In the genomic region with DNA sequence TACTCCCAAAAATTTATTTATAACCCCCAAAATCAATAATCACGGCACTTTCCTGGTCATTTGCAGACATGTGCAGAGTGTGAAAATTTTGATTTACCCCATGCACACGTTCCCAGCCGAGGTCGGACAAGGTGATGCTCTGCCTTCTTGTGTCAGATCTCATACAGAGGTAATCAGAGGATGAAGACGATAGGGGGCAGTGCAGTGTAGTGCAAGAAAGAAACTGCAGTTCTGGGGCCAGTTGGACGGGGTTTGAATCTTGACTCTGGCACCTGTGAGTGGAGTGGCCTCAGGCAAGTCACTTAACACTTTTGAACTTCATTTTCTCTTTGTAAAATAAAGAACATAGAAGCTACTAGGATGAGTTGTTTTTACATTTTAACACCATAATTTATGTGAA, we compare ENCODE assay signal across 9 cellular contexts.
DNase-seq lines count a peak whose midpoint lies in the region; ATAC-seq and TF ChIP-seq lines count a peak whose summit lies in the region.
"Had no signal": no experiment of that assay in that cellular context is flagged by ENCODE, and none has a peak within 500 bp of the region (broad histone marks: within the 10 kb centered on the region; RNA-seq: fewer than 3 reads in every experiment).

No MANE protein-coding gene starts in this region.

- peaks cover 8% of the 10 kb centered on the region for H3K27me3 Mint-ChIP-seq in activated T-helper 1 cell treated with anti-CD3 and anti-CD28 coated beads, Interleukin-12 subunit alpha, Interleukin-12 subunit beta, Interleukin-2, Interleukin-4 antibody, amounts not matched to agents 30 ng/mL and 10 ng/mL and 1 ng/mL, durations not matched to agents 14 hours and 24 hours and 36 hours (ENCODE audit: insufficient read depth)

- H3K27me3 ChIP-seq in left ventricle myocardium inferior (ENCODE audit: low read depth): no peaks in the 10 kb centered on the region

- H3K27ac ChIP-seq in left ventricle myocardium inferior (replicated peaks): no peak overlapping the region

- ATAC-seq in GM18868 (IDR thresholded peaks at IDR 0.05; ENCODE audit: unreplicated experiment): peak; percentile 56
- ATAC-seq in stimulated activated effector memory CD8-positive, alpha-beta T cell treated with anti-CD3 and anti-CD28 coated beads, Interleukin-12 subunit alpha, Interleukin-12 subunit beta, amount 100 ng/mL, for 72 hours: peak; percentile 46
- no peak for ATAC-seq in HG03565 (IDR thresholded peaks at IDR 0.05; ENCODE audit: unreplicated experiment)

- no peak overlapping the region for H3K4me3 Mint-ChIP-seq in activated T-helper 1 cell treated with anti-CD3 and anti-CD28 coated beads, Interleukin-12 subunit alpha, Interleukin-12 subunit beta, Interleukin-2, Interleukin-4 antibody, amounts not matched to agents 30 ng/mL and 10 ng/mL and 1 ng/mL, durations not matched to agents 14 hours and 24 hours and 36 hours
- H3K4me3 Mint-ChIP-seq in stimulated activated effector memory CD8-positive, alpha-beta T cell treated with anti-CD3 and anti-CD28 coated beads, Interleukin-12 subunit alpha, Interleukin-12 subunit beta, amount 100 ng/mL, for 72 hours: no peak overlapping the region
- H3K4me3 Mint-ChIP-seq: stimulated activated naive CD8-positive, alpha-beta T cell treated with anti-CD3 and anti-CD28 coated beads, Interleukin-15, Interleukin-2, amounts not matched to agents 100 ng/mL and 50 ng/mL, for 24 hours had no signal

- H3K9me3 Mint-ChIP-seq in activated T-helper 1 cell treated with anti-CD3 and anti-CD28 coated beads, Interleukin-12 subunit alpha, Interleukin-12 subunit beta, Interleukin-2, Interleukin-4 antibody, amounts not matched to agents 30 ng/mL and 10 ng/mL and 1 ng/mL, durations not matched to agents 14 hours and 24 hours and 36 hours: no peaks in the 10 kb centered on the region
- H3K9me3 Mint-ChIP-seq in stimulated activated effector memory CD8-positive, alpha-beta T cell treated with anti-CD3 and anti-CD28 coated beads, Interleukin-12 subunit alpha, Interleukin-12 subunit beta, amount 100 ng/mL, for 72 hours: no peaks in the 10 kb centered on the region
- H3K9me3 Mint-ChIP-seq: stimulated activated naive CD8-positive, alpha-beta T cell treated with anti-CD3 and anti-CD28 coated beads, Interleukin-15, Interleukin-2, amounts not matched to agents 100 ng/mL and 50 ng/mL, for 24 hours had no signal

- H3K27ac Mint-ChIP-seq in activated T-helper 1 cell treated with anti-CD3 and anti-CD28 coated beads, Interleukin-12 subunit alpha, Interleukin-12 subunit beta, Interleukin-2, Interleukin-4 antibody, amounts not matched to agents 30 ng/mL and 10 ng/mL and 1 ng/mL, durations not matched to agents 14 hours and 24 hours and 36 hours: no peak overlapping the region
- no peak overlapping the region for H3K27ac Mint-ChIP-seq in stimulated activated effector memory CD8-positive, alpha-beta T cell treated with anti-CD3 and anti-CD28 coated beads, Interleukin-12 subunit alpha, Interleukin-12 subunit beta, amount 100 ng/mL, for 72 hours
- H3K27ac Mint-ChIP-seq: stimulated activated naive CD8-positive, alpha-beta T cell treated with anti-CD3 and anti-CD28 coated beads, Interleukin-15, Interleukin-2, amounts not matched to agents 100 ng/mL and 50 ng/mL, for 24 hours had no signal

- intact Hi-C loops in activated T-helper 1 cell treated with anti-CD3 and anti-CD28 coated beads, Interleukin-12 subunit alpha, Interleukin-12 subunit beta, Interleukin-2, Interleukin-4 antibody, amounts not matched to agents 30 ng/mL and 10 ng/mL and 1 ng/mL, durations not matched to agents 14 hours and 24 hours and 36 hours (cut with micrococcal nuclease): loop anchor here (1.0 to 5.0 kb wide), 4 partner anchors 94 to 356 kb away; partner anchors contain the start of gene NCBP2L
- intact Hi-C loops in left ventricle myocardium inferior (cut with micrococcal nuclease): no loop called here

- no peaks in the 10 kb centered on the region for H3K36me3 Mint-ChIP-seq in activated T-helper 1 cell treated with anti-CD3 and anti-CD28 coated beads, Interleukin-12 subunit alpha, Interleukin-12 subunit beta, Interleukin-2, Interleukin-4 antibody, amounts not matched to agents 30 ng/mL and 10 ng/mL and 1 ng/mL, durations not matched to agents 14 hours and 24 hours and 36 hours (ENCODE audit: low read depth)
- peaks cover 6% of the 10 kb centered on the region for H3K36me3 Mint-ChIP-seq in stimulated activated effector memory CD8-positive, alpha-beta T cell treated with anti-CD3 and anti-CD28 coated beads, Interleukin-12 subunit alpha, Interleukin-12 subunit beta, amount 100 ng/mL, for 72 hours

- peak; percentile 50 for TF ChIP-seq CTCF in left ventricle myocardium inferior (IDR thresholded peaks at IDR 0.05; ENCODE audit: borderline replicate concordance)

- no peaks in the 10 kb centered on the region for H3K36me3 ChIP-seq in left ventricle myocardium inferior

- DNase-seq in AG08396 (ENCODE audit: low spot score) (peak; percentile 23), NCI-H460 (ENCODE audit: extremely low read depth, low read depth) (peak; percentile 39), left ventricle myocardium inferior (no peak), middle frontal gyrus (ENCODE audit: extremely low spot score, low spot score) (no peak)
- DNase-seq in activated T-helper 1 cell treated with anti-CD3 and anti-CD28 coated beads, Interleukin-12 subunit alpha, Interleukin-12 subunit beta, Interleukin-2, Interleukin-4 antibody, amounts not matched to agents 30 ng/mL and 10 ng/mL and 1 ng/mL, durations not matched to agents 14 hours and 24 hours and 36 hours (ENCODE audit: low spot score): peak; percentile 6
- DNase-seq in stimulated activated effector memory CD8-positive, alpha-beta T cell treated with anti-CD3 and anti-CD28 coated beads, Interleukin-12 subunit alpha, Interleukin-12 subunit beta, amount 100 ng/mL, for 72 hours (ENCODE audit: low spot score in 2 of 2): peak in 1 of 2 donors; percentile 50

- no peak overlapping the region for H3K4me3 ChIP-seq in left ventricle myocardium inferior

- H3K9me3 ChIP-seq in left ventricle myocardium inferior (replicated peaks): no peaks in the 10 kb centered on the region

- H3K4me1 ChIP-seq in left ventricle myocardium inferior: no peaks in the 10 kb centered on the region

- no peaks in the 10 kb centered on the region for H3K4me1 Mint-ChIP-seq in activated T-helper 1 cell treated with anti-CD3 and anti-CD28 coated beads, Interleukin-12 subunit alpha, Interleukin-12 subunit beta, Interleukin-2, Interleukin-4 antibody, amounts not matched to agents 30 ng/mL and 10 ng/mL and 1 ng/mL, durations not matched to agents 14 hours and 24 hours and 36 hours (ENCODE audit: low read depth)
- no peaks in the 10 kb centered on the region for H3K4me1 Mint-ChIP-seq in stimulated activated effector memory CD8-positive, alpha-beta T cell treated with anti-CD3 and anti-CD28 coated beads, Interleukin-12 subunit alpha, Interleukin-12 subunit beta, amount 100 ng/mL, for 72 hours

Comparison
In these comparisons a context has a peak if more than half of its experiments do, and no peak if none do; other contexts are left out.
1. DNase-seq: peak in AG08396 (single experiment), NCI-H460 (single experiment) and activated T-helper 1 cell treated with anti-CD3 and anti-CD28 coated beads, Interleukin-12 subunit alpha, Interleukin-12 subunit beta, Interleukin-2, Interleukin-4 antibody, amounts not matched to agents 30 ng/mL and 10 ng/mL and 1 ng/mL, durations not matched to agents 14 hours and 24 hours and 36 hours (single experiment); none in left ventricle myocardium inferior (single experiment) and middle frontal gyrus (single experiment).